In the genomic region with DNA sequence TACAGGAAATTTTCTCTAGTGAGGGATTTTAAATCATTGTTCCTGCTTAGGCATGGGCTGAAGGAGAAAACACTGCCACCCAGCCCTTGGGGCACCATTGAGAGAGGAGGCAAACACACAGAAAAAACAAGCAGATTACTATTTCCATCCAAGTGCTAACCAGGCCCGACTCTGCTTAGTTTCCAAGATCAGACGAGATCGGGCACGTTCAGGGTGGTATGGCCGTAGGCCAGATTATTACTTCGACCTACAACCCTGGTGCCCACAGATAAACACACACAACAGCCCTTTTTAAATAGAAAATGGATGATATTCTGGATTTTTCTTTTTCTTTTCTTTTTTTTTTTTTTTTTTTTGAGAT, we compare ENCODE assay signal across 18 cellular contexts. TPM values are rescaled to one million over a fixed set of nuclear protein-coding genes. Genes with fewer than 3 reads are reported as not detected.
DNase-seq lines count a peak whose midpoint lies in the region; ATAC-seq and TF ChIP-seq lines count a peak whose summit lies in the region.
"Had no signal": no experiment of that assay in that cellular context is flagged by ENCODE, and none has a peak within 500 bp of the region (broad histone marks: within the 10 kb centered on the region; RNA-seq: fewer than 3 reads in every experiment).

No MANE protein-coding gene starts in this region.

- TF ChIP-seq CTCF in epithelial cell of esophagus (IDR thresholded peaks at IDR 0.05; ENCODE audit: insufficient read depth, low read depth, low read length, missing control alignments), result no peak
- no peak for TF ChIP-seq CTCF in transverse colon (IDR thresholded peaks at IDR 0.05)

- H3K27me3 Mint-ChIP-seq in activated CD8-positive, alpha-beta memory T cell treated with anti-CD3 and anti-CD28 coated beads, Interleukin-2, amount 10 ng/mL, durations not matched to agents 7 days and 5 days, result peaks cover 20% of the 10 kb centered on the region

- peak; percentile 17 for DNase-seq in activated CD8-positive, alpha-beta memory T cell treated with anti-CD3 and anti-CD28 coated beads, Interleukin-2, amount 50 U/mL, for 48 hours
- no peak for DNase-seq in activated CD8-positive, alpha-beta memory T cell treated with anti-CD3 and anti-CD28 coated beads, Interleukin-2, amount 10 ng/mL, durations not matched to agents 7 days and 5 days
- DNase-seq in epithelial cell of esophagus (ENCODE audit: low read depth), result peak; percentile 87
- DNase-seq in left lobe of liver (ENCODE audit: low spot score), result peak; percentile 10
- no peak for DNase-seq in HK-2 (ENCODE audit: unreplicated experiment)
- DNase-seq in stimulated activated naive CD4-positive, alpha-beta T cell (lab: John Stamatoyannopoulos, UW), result no peak
- no peak for DNase-seq in transverse colon
- DNase-seq: CD8-positive, alpha-beta memory T cell; GOT3; KBM-7; NCI-H1436; NCI-H2029; NCI-H2171 treated with DMSO at 0.1 percent for 48 hours; NCI-H510A treated with DMSO at 0.1 percent for 48 hours had no signal

- H3K9me3 Mint-ChIP-seq in activated CD8-positive, alpha-beta memory T cell treated with anti-CD3 and anti-CD28 coated beads, Interleukin-2, amount 10 ng/mL, durations not matched to agents 7 days and 5 days (ENCODE audit: low read depth), result no peaks in the 10 kb centered on the region
- H3K9me3 Mint-ChIP-seq: CD8-positive, alpha-beta memory T cell had no signal

- H3K4me3 ChIP-seq in epithelial cell of esophagus (ENCODE audit: low read length) (no peak overlapping the region), transverse colon (no peak overlapping the region)
- H3K4me3 ChIP-seq: BLaER1 treated with 17β-estradiol and CSF1 and Interleukin-3, amounts not matched to agents 10 nM and 100 nM; Peyer's patch; SJSA1 had no signal

- H3K4me1 ChIP-seq in transverse colon, result no peaks in the 10 kb centered on the region
- H3K4me1 ChIP-seq: BLaER1 treated with 17β-estradiol and CSF1 and Interleukin-3, amounts not matched to agents 10 nM and 100 nM; Peyer's patch; SJSA1 had no signal

- H3K4me1 Mint-ChIP-seq in activated CD8-positive, alpha-beta memory T cell treated with anti-CD3 and anti-CD28 coated beads, Interleukin-2, amount 10 ng/mL, durations not matched to agents 7 days and 5 days, result no peaks in the 10 kb centered on the region
- H3K4me1 Mint-ChIP-seq: CD8-positive, alpha-beta memory T cell had no signal

- no peak overlapping the region for H3K4me3 Mint-ChIP-seq in activated CD8-positive, alpha-beta memory T cell treated with anti-CD3 and anti-CD28 coated beads, Interleukin-2, amount 10 ng/mL, durations not matched to agents 7 days and 5 days
- H3K4me3 Mint-ChIP-seq: CD8-positive, alpha-beta memory T cell had no signal

- no peak for ATAC-seq in activated CD8-positive, alpha-beta memory T cell treated with anti-CD3 and anti-CD28 coated beads, Interleukin-2, amount 10 ng/mL, durations not matched to agents 7 days and 5 days
- no peak for ATAC-seq in left lobe of liver
- ATAC-seq in HG03342 (IDR thresholded peaks at IDR 0.05; ENCODE audit: unreplicated experiment), result no peak

- WGBS in transverse colon (ENCODE audit: low coverage in 1 of 2), 2 donors, result 58 to 90% methylated on average over 6 of the region's 6 CpGs

- TF ChIP-seq EP300 in transverse colon (IDR thresholded peaks at IDR 0.05; ENCODE audit: low read depth), result no peak

- H3K9me3 ChIP-seq in transverse colon, result no peaks in the 10 kb centered on the region
- H3K9me3 ChIP-seq: BLaER1 treated with 17β-estradiol and CSF1 and Interleukin-3, amounts not matched to agents 10 nM and 100 nM; Peyer's patch; SJSA1 had no signal

- CTCF ChIA-PET in activated CD8-positive, alpha-beta memory T cell treated with anti-CD3 and anti-CD28 coated beads, Interleukin-2, amount 10 ng/mL, durations not matched to agents 7 days and 5 days (lab: Charles Lee), result interaction anchor here (2.5 kb wide), 1 partner anchor 11 kb away, joined by 27 read pairs; no protein-coding TSS in a partner anchor

- no peaks in the 10 kb centered on the region for H3K36me3 Mint-ChIP-seq in activated CD8-positive, alpha-beta memory T cell treated with anti-CD3 and anti-CD28 coated beads, Interleukin-2, amount 10 ng/mL, durations not matched to agents 7 days and 5 days
- H3K36me3 Mint-ChIP-seq: CD8-positive, alpha-beta memory T cell had no signal

- intact Hi-C loops in transverse colon (cut with DNase I; ENCODE audit: low total_unique reads), result no loop called here

- no peaks in the 10 kb centered on the region for H3K36me3 ChIP-seq in transverse colon
- H3K36me3 ChIP-seq: BLaER1 treated with 17β-estradiol and CSF1 and Interleukin-3, amounts not matched to agents 10 nM and 100 nM; Peyer's patch; SJSA1 had no signal

- H3K27me3 ChIP-seq in transverse colon, result no peaks in the 10 kb centered on the region
- H3K27me3 ChIP-seq: BLaER1 treated with 17β-estradiol and CSF1 and Interleukin-3, amounts not matched to agents 10 nM and 100 nM; Peyer's patch; SJSA1 had no signal

- H3K27ac Mint-ChIP-seq in activated CD8-positive, alpha-beta memory T cell treated with anti-CD3 and anti-CD28 coated beads, Interleukin-2, amount 10 ng/mL, durations not matched to agents 7 days and 5 days, result no peak overlapping the region
- H3K27ac Mint-ChIP-seq: CD8-positive, alpha-beta memory T cell had no signal

- peak overlapping the region in 1 of 4 donors; percentile 8 for H3K27ac ChIP-seq in transverse colon
- H3K27ac ChIP-seq: BLaER1 treated with 17β-estradiol and CSF1 and Interleukin-3, amounts not matched to agents 10 nM and 100 nM; Peyer's patch; SJSA1 had no signal

- TF ChIP-seq POLR2A in transverse colon (IDR thresholded peaks at IDR 0.05), result no peak

- in situ Hi-C loops in transverse colon (cut with MboI; ENCODE audit: low pct_ligation_motif_present in 1 of 4, low pct_unique_long_range_greater_than_20kb in 1 of 4, low sequenced_read_pairs in 3 of 4), result loop anchor here in 1 of 4 donors (10.0 kb wide), 1 partner anchor 233 kb away; no protein-coding TSS in a partner anchor

RNA-seq across cellular contexts. Expression of gene RHOB, which starts 45.4 kb away (rescaled TPM):
- total RNA-seq in activated CD8-positive, alpha-beta memory T cell treated with anti-CD3 and anti-CD28 coated beads, Interleukin-2, amount 10 ng/mL, durations not matched to agents 7 days and 5 days, result 10 to 100 TPM in 1 of 2 experiments, 1 to 10 TPM in 1; 9.1 to 36.4 TPM
- total RNA-seq in left lobe of liver (250 TPM), transverse colon (100 to 1,000 TPM; 360 to 732 (median 532) TPM)

RNA-seq across cellular contexts. Expression of gene PUM2, which starts 50.8 kb away (rescaled TPM):
- 100 to 1,000 TPM; 120 to 127 TPM for total RNA-seq in activated CD8-positive, alpha-beta memory T cell treated with anti-CD3 and anti-CD28 coated beads, Interleukin-2, amount 10 ng/mL, durations not matched to agents 7 days and 5 days
- total RNA-seq in left lobe of liver (47.5 TPM), transverse colon (10 to 100 TPM; 62.5 to 92.7 (median 70.5) TPM)

Comparison
In these comparisons a context has a peak if more than half of its experiments do, and no peak if none do; other contexts are left out.
1. DNase-seq: peak in activated CD8-positive, alpha-beta memory T cell treated with anti-CD3 and anti-CD28 coated beads, Interleukin-2, amount 50 U/mL, for 48 hours (single experiment), epithelial cell of esophagus (single experiment) and left lobe of liver (single experiment); none in activated CD8-positive, alpha-beta memory T cell treated with anti-CD3 and anti-CD28 coated beads, Interleukin-2, amount 10 ng/mL, durations not matched to agents 7 days and 5 days (single experiment), HK-2 (single experiment), stimulated activated naive CD4-positive, alpha-beta T cell (0 of 6) and transverse colon (single experiment).